ENCODE assay signal across 11 cellular contexts in genomic region chr6:79646006-79646405, GRCh38. TPM values are rescaled to one million over a fixed set of nuclear protein-coding genes. Genes with fewer than 3 reads are reported as not detected.
DNase-seq lines count a peak whose midpoint lies in the region; ATAC-seq, FAIRE-seq and TF ChIP-seq lines count a peak whose summit lies in the region.
"Had no signal": no experiment of that assay in that cellular context is flagged by ENCODE, and none has a peak within 500 bp of the region (broad histone marks: within the 10 kb centered on the region; RNA-seq: fewer than 3 reads in every experiment).

No MANE protein-coding gene starts in this region.

- peaks cover 3% of the 10 kb centered on the region for H3K27me3 ChIP-seq in DND-41 (ENCODE audit: insufficient read depth, low read length, poor library complexity)

- no peaks in the 10 kb centered on the region for H3K79me2 ChIP-seq in DND-41 (ENCODE audit: insufficient read depth, low read length)

- H3K27me3 Mint-ChIP-seq in activated T-helper 17 cell treated with anti-CD3 and anti-CD28 coated beads, Interleukin-2, amount 50 U/mL, for 72 hours, result peaks cover 21% of the 10 kb centered on the region

- H3K4me2 ChIP-seq in DND-41 (ENCODE audit: insufficient read depth, low read length), result no peak overlapping the region

- no peaks in the 10 kb centered on the region for H3K36me3 Mint-ChIP-seq in activated T-helper 17 cell treated with anti-CD3 and anti-CD28 coated beads, Interleukin-2, amount 50 U/mL, for 72 hours (ENCODE audit: low read depth)

- H3K4me3 ChIP-seq in DND-41 (ENCODE audit: low read depth in 1 of 2, low read length in 2 of 2) (no peak overlapping the region), kidney (ENCODE audit: low read length in 2 of 2) (no peak overlapping the region)

- FAIRE-seq in RCC 7860 (lab: Jason Lieb, UNC) (no peak), kidney (lab: Jason Lieb, UNC) (no peak)
- FAIRE-seq: G401.6 had no signal

- intact Hi-C loops in kidney (cut with DNase I), result no loop called here

- H3K36me3 ChIP-seq in DND-41 (ENCODE audit: insufficient read depth, low read length), result no peaks in the 10 kb centered on the region
- no peaks in the 10 kb centered on the region for H3K36me3 ChIP-seq in kidney (ENCODE audit: control insufficient read depth in 1 of 2, insufficient read depth in 2 of 2, low read length in 2 of 2)

- peak; percentile 31; the same call in 1 of the 3 replicates for ATAC-seq in DND-41 (ENCODE audit: insufficient read depth, low read depth)
- ATAC-seq in HG03354 (IDR thresholded peaks at IDR 0.05; ENCODE audit: poor library complexity, severe bottlenecking, unreplicated experiment), result peak; percentile 72
- peak; percentile 28 for ATAC-seq in activated T-helper 17 cell treated with anti-CD3 and anti-CD28 coated beads, Interleukin-2, amount 50 U/mL, for 72 hours (replicated peaks)
- ATAC-seq: activated CD4-positive, CD25-positive, alpha-beta regulatory T cell treated with anti-CD3 and anti-CD28 coated beads, Interleukin-2, amount 50 U/mL, for 24 hours had no signal

- DNase-seq in DND-41 (peak; percentile 5), ecto neural progenitor cell (ENCODE audit: low spot score) (no peak), RCC 7860 (ENCODE audit: low spot score) (no peak), kidney (no peak)
- no peak for DNase-seq in activated effector memory CD4-positive, alpha-beta T cell treated with anti-CD3 and anti-CD28 coated beads, Interleukin-2, amount 50 U/mL, for 16 hours
- DNase-seq: NCI-H524 had no signal

- H3K27ac ChIP-seq in 22Rv1, result no peak overlapping the region
- H3K27ac ChIP-seq in DND-41 (ENCODE audit: low read length), result no peak overlapping the region
- H3K27ac ChIP-seq in kidney (ENCODE audit: low read depth in 2 of 2, low read length in 2 of 2), result peak overlapping the region in 1 of 2 donors; percentile 3

- TF ChIP-seq CTCF in 22Rv1 (IDR thresholded peaks at IDR 0.05), result peak; percentile 16; the same call in 1 of the 2 replicates
- TF ChIP-seq CTCF in DND-41 (IDR thresholded peaks at IDR 0.05; ENCODE audit: borderline replicate concordance, extremely low read depth, low read length, poor library complexity, severe bottlenecking), result no peak
- no peak for TF ChIP-seq CTCF in kidney (IDR thresholded peaks at IDR 0.05; ENCODE audit: borderline replicate concordance, extremely low read depth, insufficient read depth)

- no peaks in the 10 kb centered on the region for H3K4me1 Mint-ChIP-seq in activated T-helper 17 cell treated with anti-CD3 and anti-CD28 coated beads, Interleukin-2, amount 50 U/mL, for 72 hours

- no peak overlapping the region for H3K27ac Mint-ChIP-seq in activated T-helper 17 cell treated with anti-CD3 and anti-CD28 coated beads, Interleukin-2, amount 50 U/mL, for 72 hours

- no peak overlapping the region for H2AFZ ChIP-seq in DND-41 (ENCODE audit: low read depth, low read length)

- H3K9me3 ChIP-seq in DND-41 (ENCODE audit: insufficient read depth, low read length, severe bottlenecking) (no peaks in the 10 kb centered on the region), kidney (ENCODE audit: control insufficient read depth in 1 of 2, low read length in 2 of 2) (no peaks in the 10 kb centered on the region)

- no peak overlapping the region for H3K9ac ChIP-seq in DND-41 (ENCODE audit: low read depth, low read length)
- H3K9ac ChIP-seq in kidney (ENCODE audit: low read length in 2 of 2), result no peak overlapping the region

- no peaks in the 10 kb centered on the region for H3K4me1 ChIP-seq in DND-41 (ENCODE audit: insufficient read depth, low read length)
- peaks cover 5 to 7% of the 10 kb centered on the region in 2 donors for H3K4me1 ChIP-seq in kidney (ENCODE audit: control insufficient read depth in 1 of 2, insufficient read depth in 1 of 2, low read depth in 1 of 2, low read length in 2 of 2)

- no peaks in the 10 kb centered on the region for H4K20me1 ChIP-seq in DND-41 (ENCODE audit: insufficient read depth, low read length)

- no peaks in the 10 kb centered on the region for H3K9me3 Mint-ChIP-seq in activated T-helper 17 cell treated with anti-CD3 and anti-CD28 coated beads, Interleukin-2, amount 50 U/mL, for 72 hours

- no peak overlapping the region for H3K4me3 Mint-ChIP-seq in activated T-helper 17 cell treated with anti-CD3 and anti-CD28 coated beads, Interleukin-2, amount 50 U/mL, for 72 hours

RNA-seq across cellular contexts. Expression of gene SH3BGRL2, which starts 14.9 kb away (rescaled TPM):
- under 1 TPM; 0.06 to 0.24 TPM for total RNA-seq in activated T-helper 17 cell treated with anti-CD3 and anti-CD28 coated beads, Interleukin-2, amount 50 U/mL, for 72 hours
- 14.6 TPM for total RNA-seq in kidney
- polyA plus RNA-seq in kidney (ENCODE audit: insufficient read depth, low read depth, low replicate concordance), result 18.6 TPM

Comparison
In these comparisons a context has a peak if more than half of its experiments do, and no peak if none do; other contexts are left out.
1. RNA of gene SH3BGRL2, which starts 14.9 kb away (total RNA-seq): 14.6 TPM in kidney (single experiment); 0.06 to 0.24 TPM in activated T-helper 17 cell treated with anti-CD3 and anti-CD28 coated beads, Interleukin-2, amount 50 U/mL, for 72 hours; every median in the first group is over 10 times any median in the second.
2. Peak in every context shown above with its lines, with median percentiles within 50 percentile points of each other: ATAC-seq.